In the genomic region with DNA sequence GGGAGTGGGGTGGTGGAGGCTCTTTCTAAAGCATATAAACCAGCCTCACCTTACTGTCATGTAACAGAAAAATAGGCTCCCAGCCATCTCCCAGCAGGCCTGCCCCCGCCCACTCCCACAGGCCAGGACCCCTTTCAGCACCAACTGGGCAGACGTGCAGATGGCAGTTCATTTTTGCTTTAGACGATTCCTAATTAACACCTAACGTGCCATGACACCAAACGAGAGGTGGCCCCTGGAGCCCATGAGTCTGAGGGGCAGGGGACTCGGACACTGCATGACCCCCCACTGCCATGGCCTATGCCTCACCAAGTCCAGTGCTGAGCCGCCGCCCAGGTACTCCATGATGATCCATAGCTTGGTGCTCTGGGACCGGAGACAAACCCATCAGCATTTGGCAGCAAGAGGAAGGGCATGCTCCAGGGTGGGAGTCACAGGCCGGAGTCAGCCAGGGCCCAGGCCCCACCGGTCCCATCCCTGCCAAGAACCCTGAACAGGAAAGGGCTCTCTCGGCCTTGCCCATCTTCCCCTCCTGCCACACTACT, we compare ENCODE assay signal across 30 cellular contexts.
"Had no signal": no experiment of that assay in that cellular context is flagged by ENCODE, and none has a peak within 500 bp of the region (broad histone marks: within the 10 kb centered on the region; RNA-seq: fewer than 3 reads in every experiment).

No MANE protein-coding gene starts in this region.

- H3K4me3 ChIP-seq: ascending aorta, cardiac muscle cell, colonic mucosa, gastroesophageal sphincter, hepatocyte, thoracic aorta had no signal

- H3K9me3 Mint-ChIP-seq: activated naive CD4-positive, alpha-beta T cell treated with anti-CD3 and anti-CD28 coated beads, Interleukin-2, amount 10 ng/mL, durations not matched to agents 7 days and 5 days; activated naive CD8-positive, alpha-beta T cell treated with anti-CD3 and anti-CD28 coated beads, Interleukin-2, amount 10 ng/mL, durations not matched to agents 7 days and 5 days; activated T-helper 1 cell treated with anti-CD3 and anti-CD28 coated beads, Interleukin-12 subunit alpha, Interleukin-12 subunit beta, Interleukin-2, Interleukin-4 antibody, amounts not matched to agents 30 ng/mL and 10 ng/mL and 1 ng/mL, durations not matched to agents 14 hours and 24 hours and 36 hours; brain; mesothelial cell of epicardium; naive B cell; stimulated activated effector memory CD8-positive, alpha-beta T cell treated with anti-CD3 and anti-CD28 coated beads, Interleukin-12 subunit alpha, Interleukin-12 subunit beta, amount 100 ng/mL, for 72 hours; stimulated activated naive CD8-positive, alpha-beta T cell treated with anti-CD3 and anti-CD28 coated beads, Interleukin-15, Interleukin-2, amounts not matched to agents 100 ng/mL and 50 ng/mL, for 24 hours had no signal

- H3K27ac Mint-ChIP-seq: activated CD8-positive, alpha-beta memory T cell treated with anti-CD3 and anti-CD28 coated beads, Interleukin-2, amount 10 ng/mL, durations not matched to agents 7 days and 5 days; activated CD8-positive, alpha-beta T cell treated with anti-CD3 and anti-CD28 coated beads, Interleukin-2, amount 10 ng/mL, durations not matched to agents 7 days and 5 days; activated naive CD4-positive, alpha-beta T cell treated with anti-CD3 and anti-CD28 coated beads, Interleukin-2, amount 10 ng/mL, durations not matched to agents 7 days and 5 days; activated naive CD8-positive, alpha-beta T cell treated with anti-CD3 and anti-CD28 coated beads, Interleukin-2, amount 10 ng/mL, durations not matched to agents 7 days and 5 days; activated T-helper 1 cell treated with anti-CD3 and anti-CD28 coated beads, Interleukin-12 subunit alpha, Interleukin-12 subunit beta, Interleukin-2, Interleukin-4 antibody, amounts not matched to agents 30 ng/mL and 10 ng/mL and 1 ng/mL, durations not matched to agents 14 hours and 24 hours and 36 hours; mesothelial cell of epicardium; stimulated activated naive CD8-positive, alpha-beta T cell treated with anti-CD3 and anti-CD28 coated beads, Interleukin-15, Interleukin-2, amounts not matched to agents 100 ng/mL and 50 ng/mL, for 24 hours had no signal

- H2AFZ ChIP-seq: hepatocyte had no signal

- H3K36me3 ChIP-seq: colonic mucosa had no signal

- H3K4me3 Mint-ChIP-seq: activated CD8-positive, alpha-beta memory T cell treated with anti-CD3 and anti-CD28 coated beads, Interleukin-2, amount 10 ng/mL, durations not matched to agents 7 days and 5 days; activated CD8-positive, alpha-beta T cell treated with anti-CD3 and anti-CD28 coated beads, Interleukin-2, amount 10 ng/mL, durations not matched to agents 7 days and 5 days; activated naive CD4-positive, alpha-beta T cell treated with anti-CD3 and anti-CD28 coated beads, Interleukin-2, amount 10 ng/mL, durations not matched to agents 7 days and 5 days; activated naive CD8-positive, alpha-beta T cell treated with anti-CD3 and anti-CD28 coated beads, Interleukin-2, amount 10 ng/mL, durations not matched to agents 7 days and 5 days; activated T-helper 1 cell treated with anti-CD3 and anti-CD28 coated beads, Interleukin-12 subunit alpha, Interleukin-12 subunit beta, Interleukin-2, Interleukin-4 antibody, amounts not matched to agents 30 ng/mL and 10 ng/mL and 1 ng/mL, durations not matched to agents 14 hours and 24 hours and 36 hours; brain; mesothelial cell of epicardium; naive B cell; stimulated activated effector memory CD8-positive, alpha-beta T cell treated with anti-CD3 and anti-CD28 coated beads, Interleukin-12 subunit alpha, Interleukin-12 subunit beta, amount 100 ng/mL, for 72 hours; stimulated activated naive CD8-positive, alpha-beta T cell treated with anti-CD3 and anti-CD28 coated beads, Interleukin-15, Interleukin-2, amounts not matched to agents 100 ng/mL and 50 ng/mL, for 24 hours had no signal

- H3K27ac ChIP-seq: ascending aorta, cardiac muscle cell, colonic mucosa, gastroesophageal sphincter, hepatocyte, thoracic aorta had no signal

- DNase-seq: activated CD4-positive, alpha-beta T cell treated with anti-CD3 and anti-CD28 coated beads for 1 hour; activated CD4-positive, alpha-beta T cell treated with anti-CD3 and anti-CD28 coated beads, Interleukin-2, amount 50 U/mL, for 1 hour; activated CD8-positive, alpha-beta memory T cell treated with anti-CD3 and anti-CD28 coated beads, Interleukin-2, amount 10 ng/mL, durations not matched to agents 7 days and 5 days; activated CD8-positive, alpha-beta T cell treated with anti-CD3 and anti-CD28 coated beads, Interleukin-2, amount 10 ng/mL, durations not matched to agents 7 days and 5 days; activated gamma-delta T cell; activated naive CD4-positive, alpha-beta T cell treated with anti-CD3 and anti-CD28 coated beads, Interleukin-2, amount 10 ng/mL, durations not matched to agents 7 days and 5 days; activated naive CD8-positive, alpha-beta T cell treated with anti-CD3 and anti-CD28 coated beads, Interleukin-2, amount 10 ng/mL, durations not matched to agents 7 days and 5 days; cerebellar nuclear complex; colonic mucosa; effector CD8-positive, alpha-beta T cell; left cardiac atrium; left ventricle myocardium superior; mammary epithelial cell; naive B cell; occipital lobe; stimulated activated CD4-positive, alpha-beta T cell treated with anti-CD3 and anti-CD28 coated beads, Interleukin-12 subunit alpha, Interleukin-12 subunit beta, amount 100 ng/mL, for 4 hours; stimulated activated CD4-positive, alpha-beta T cell treated with anti-CD3 and anti-CD28 coated beads, Interleukin-4, amount 100 ng/mL, for 24 hours; T-helper 2 cell; trophoblast cell had no signal

- H3K4me2 ChIP-seq: hepatocyte had no signal

- H3K27me3 ChIP-seq: ascending aorta, cardiac muscle cell, colonic mucosa, gastroesophageal sphincter, hepatocyte had no signal

- H3K27me3 Mint-ChIP-seq: activated CD8-positive, alpha-beta memory T cell treated with anti-CD3 and anti-CD28 coated beads, Interleukin-2, amount 10 ng/mL, durations not matched to agents 7 days and 5 days; activated naive CD4-positive, alpha-beta T cell treated with anti-CD3 and anti-CD28 coated beads, Interleukin-2, amount 10 ng/mL, durations not matched to agents 7 days and 5 days; activated naive CD8-positive, alpha-beta T cell treated with anti-CD3 and anti-CD28 coated beads, Interleukin-2, amount 10 ng/mL, durations not matched to agents 7 days and 5 days; brain; naive B cell; stimulated activated naive CD8-positive, alpha-beta T cell treated with anti-CD3 and anti-CD28 coated beads, Interleukin-15, Interleukin-2, amounts not matched to agents 100 ng/mL and 50 ng/mL, for 24 hours had no signal

- H3K4me1 Mint-ChIP-seq: activated CD8-positive, alpha-beta memory T cell treated with anti-CD3 and anti-CD28 coated beads, Interleukin-2, amount 10 ng/mL, durations not matched to agents 7 days and 5 days; activated naive CD4-positive, alpha-beta T cell treated with anti-CD3 and anti-CD28 coated beads, Interleukin-2, amount 10 ng/mL, durations not matched to agents 7 days and 5 days; mesothelial cell of epicardium had no signal

- H3K4me1 ChIP-seq: ascending aorta, colonic mucosa had no signal

- H3K9me3 ChIP-seq: ascending aorta, colonic mucosa, gastroesophageal sphincter, thoracic aorta had no signal

- H3K36me3 Mint-ChIP-seq: activated CD8-positive, alpha-beta memory T cell treated with anti-CD3 and anti-CD28 coated beads, Interleukin-2, amount 10 ng/mL, durations not matched to agents 7 days and 5 days; activated naive CD8-positive, alpha-beta T cell treated with anti-CD3 and anti-CD28 coated beads, Interleukin-2, amount 10 ng/mL, durations not matched to agents 7 days and 5 days; naive B cell had no signal

- ATAC-seq: activated CD8-positive, alpha-beta memory T cell treated with anti-CD3 and anti-CD28 coated beads, Interleukin-2, amount 10 ng/mL, durations not matched to agents 7 days and 5 days; activated CD8-positive, alpha-beta T cell treated with anti-CD3 and anti-CD28 coated beads, Interleukin-2, amount 10 ng/mL, durations not matched to agents 7 days and 5 days; gastroesophageal sphincter; left cardiac atrium; left ventricle myocardium superior; right cardiac atrium; stimulated activated effector memory CD8-positive, alpha-beta T cell treated with anti-CD3 and anti-CD28 coated beads, Interleukin-12 subunit alpha, Interleukin-12 subunit beta, amount 100 ng/mL, for 72 hours had no signal
